29 cellular contexts compared by ENCODE assay signal in the genomic region with DNA sequence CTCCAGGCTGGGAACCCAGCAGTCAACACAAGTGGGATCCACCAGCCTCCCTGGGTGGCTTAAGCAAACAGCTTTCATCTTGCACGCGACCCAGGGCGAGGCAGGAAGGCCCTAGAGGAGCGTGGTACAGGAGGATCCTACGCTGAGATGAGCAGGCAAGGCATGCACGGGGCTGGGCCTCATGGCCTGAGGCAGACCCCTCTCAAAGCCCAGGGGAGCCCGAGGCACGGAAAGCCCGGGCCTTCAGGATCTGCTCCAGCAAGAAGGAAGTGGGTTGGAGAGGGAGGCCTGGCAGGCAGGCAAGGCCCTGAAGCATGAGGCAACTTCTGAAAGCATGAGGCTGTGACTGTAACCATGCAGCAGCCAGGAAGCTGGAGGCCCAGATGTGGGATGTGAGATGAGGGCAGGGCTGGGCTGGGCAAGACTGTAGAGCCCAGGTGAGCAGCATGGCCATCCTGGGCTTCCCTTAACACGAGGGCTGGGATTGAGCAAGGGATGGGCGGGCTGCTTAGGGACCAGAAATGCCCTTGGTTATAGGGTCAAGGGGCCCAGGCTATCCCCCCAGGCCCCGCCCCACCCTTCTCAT.
"Had no signal": no experiment of that assay in that cellular context is flagged by ENCODE, and none has a peak within 500 bp of the region (broad histone marks: within the 10 kb centered on the region; RNA-seq: fewer than 3 reads in every experiment).

No MANE protein-coding gene starts in this region.

- H3K9me3 ChIP-seq: adrenal gland, SJCRH30, SK-N-SH had no signal

- H3K36me3 ChIP-seq: adrenal gland, SJCRH30, WERI-Rb-1 had no signal

- H3K4me3 ChIP-seq: adrenal gland, SJCRH30 had no signal

- H3K9me3 Mint-ChIP-seq: activated CD4-positive, alpha-beta memory T cell treated with anti-CD3 and anti-CD28 coated beads, Interleukin-2, amount 10 ng/mL, durations not matched to agents 7 days and 5 days; activated naive CD8-positive, alpha-beta T cell treated with anti-CD3 and anti-CD28 coated beads, Interleukin-2, amount 10 ng/mL, durations not matched to agents 7 days and 5 days; activated T-helper 17 cell treated with anti-CD3 and anti-CD28 coated beads, Interleukin-2, amount 50 U/mL, for 72 hours had no signal

- H3K36me3 Mint-ChIP-seq: activated naive CD8-positive, alpha-beta T cell treated with anti-CD3 and anti-CD28 coated beads, Interleukin-2, amount 10 ng/mL, durations not matched to agents 7 days and 5 days had no signal

- H3K4me3 Mint-ChIP-seq: activated CD4-positive, alpha-beta memory T cell treated with anti-CD3 and anti-CD28 coated beads, Interleukin-2, amount 10 ng/mL, durations not matched to agents 7 days and 5 days; activated CD4-positive, alpha-beta T cell treated with anti-CD3 and anti-CD28 coated beads for 36 hours; activated naive CD8-positive, alpha-beta T cell treated with anti-CD3 and anti-CD28 coated beads, Interleukin-2, amount 10 ng/mL, durations not matched to agents 7 days and 5 days; activated T-helper 17 cell treated with anti-CD3 and anti-CD28 coated beads, Interleukin-2, amount 50 U/mL, for 72 hours had no signal

- H3K9me2 ChIP-seq: SK-N-SH had no signal

- H3K9ac ChIP-seq: SK-N-SH had no signal

- H3K27ac ChIP-seq: adrenal gland, SJCRH30, WERI-Rb-1 had no signal

- H3K4me1 ChIP-seq: adrenal gland, SJCRH30 had no signal

- H3K27me3 Mint-ChIP-seq: activated CD4-positive, alpha-beta memory T cell treated with anti-CD3 and anti-CD28 coated beads, Interleukin-2, amount 10 ng/mL, durations not matched to agents 7 days and 5 days; activated naive CD8-positive, alpha-beta T cell treated with anti-CD3 and anti-CD28 coated beads, Interleukin-2, amount 10 ng/mL, durations not matched to agents 7 days and 5 days had no signal

- H3K27me3 ChIP-seq: adrenal gland, SJCRH30 had no signal

- H3K4me1 Mint-ChIP-seq: activated CD4-positive, alpha-beta memory T cell treated with anti-CD3 and anti-CD28 coated beads, Interleukin-2, amount 10 ng/mL, durations not matched to agents 7 days and 5 days; activated CD4-positive, alpha-beta T cell treated with anti-CD3 and anti-CD28 coated beads for 36 hours; activated naive CD8-positive, alpha-beta T cell treated with anti-CD3 and anti-CD28 coated beads, Interleukin-2, amount 10 ng/mL, durations not matched to agents 7 days and 5 days; activated T-helper 17 cell treated with anti-CD3 and anti-CD28 coated beads, Interleukin-2, amount 50 U/mL, for 72 hours had no signal

- DNase-seq: activated CD4-positive, alpha-beta memory T cell treated with anti-CD3 and anti-CD28 coated beads, Interleukin-2, amount 10 ng/mL, durations not matched to agents 7 days and 5 days; activated CD4-positive, alpha-beta T cell treated with anti-CD3 and anti-CD28 coated beads for 36 hours; activated CD4-positive, alpha-beta T cell treated with anti-CD3 and anti-CD28 coated beads, Interleukin-2, amount 50 U/mL, for 1 hour; activated naive CD4-positive, alpha-beta T cell treated with anti-CD3 and anti-CD28 coated beads, Interleukin-2, amount 50 U/mL, for 16 hours; activated naive CD8-positive, alpha-beta T cell treated with anti-CD3 and anti-CD28 coated beads, Interleukin-2, amount 10 ng/mL, durations not matched to agents 7 days and 5 days; activated T-cell treated with anti-CD3 and anti-CD28 coated beads for 4 hours; activated T-cell treated with anti-CD3 and anti-CD28 coated beads, Interleukin-2, amount 50 U/mL, for 48 hours; adrenal gland; anterior cingulate cortex; cerebellar nuclear complex; MM.1S; NCI-H1092; NCI-H1417; NCI-H1694; NCI-H2029; NCI-H2107; NCI-H345; NCI-H510A; NCI-H526 treated with DMSO at 0.1 percent for 48 hours; NK-92 treated with Interleukin-12 subunit alpha and Interleukin-12 subunit beta, amount 100 ng/mL, for 24 hours; OCI-M1; RPMI8226; SJCRH30; SK-N-SH; T-helper 1 cell; WERI-Rb-1 had no signal

- H3K27ac Mint-ChIP-seq: activated CD4-positive, alpha-beta memory T cell treated with anti-CD3 and anti-CD28 coated beads, Interleukin-2, amount 10 ng/mL, durations not matched to agents 7 days and 5 days; activated CD4-positive, alpha-beta T cell treated with anti-CD3 and anti-CD28 coated beads for 36 hours; activated naive CD8-positive, alpha-beta T cell treated with anti-CD3 and anti-CD28 coated beads, Interleukin-2, amount 10 ng/mL, durations not matched to agents 7 days and 5 days; activated T-helper 17 cell treated with anti-CD3 and anti-CD28 coated beads, Interleukin-2, amount 50 U/mL, for 72 hours had no signal

- H3K4me2 ChIP-seq: SK-N-SH had no signal

- ATAC-seq: activated CD4-positive, alpha-beta T cell treated with anti-CD3 and anti-CD28 coated beads for 36 hours; activated T-helper 17 cell treated with anti-CD3 and anti-CD28 coated beads, Interleukin-2, amount 50 U/mL, for 72 hours; Panc1; Right ventricle myocardium inferior had no signal
